2 cellular contexts compared by ENCODE assay signal in the genomic region with DNA sequence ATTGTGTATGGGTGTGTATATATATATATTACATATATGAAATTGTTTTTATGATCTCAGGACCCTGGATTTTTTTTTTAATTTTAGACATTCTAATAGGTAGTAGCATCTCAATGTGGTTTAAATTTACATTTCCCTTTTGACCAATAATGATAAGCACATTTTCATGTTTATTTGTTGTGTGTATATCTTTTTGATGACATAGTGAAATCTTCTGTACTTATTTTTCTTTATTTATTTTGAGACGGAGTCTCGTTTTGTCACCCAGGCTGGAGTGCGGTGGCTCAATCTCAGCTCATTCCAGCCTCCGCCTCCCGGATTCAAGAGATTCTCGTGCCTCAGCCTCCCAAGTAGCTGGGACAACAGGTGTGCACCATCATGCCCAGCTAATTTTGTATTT.
TF ChIP-seq lines count a peak whose summit lies in the region.

No MANE protein-coding gene starts in this region.

TF ChIP-seq in HepG2, 621 proteins besides CTCF, POLR2A, EP300 and RAD21:
- TF ChIP-seq MAFK (conservative IDR thresholded peaks at IDR 0.05 in 1 of 2, IDR thresholded peaks at IDR 0.05 in 1 of 2; ENCODE audit: low read length in 2 of 2) (peak; percentile 51 to 77; a peak in 2 of 4 replicates), MAFF (IDR thresholded peaks at IDR 0.05; ENCODE audit: low read depth, low read length) (peak; percentile 34; the same call in 1 of the 2 replicates), HDAC2 (CRISPR knock-in tag; IDR thresholded peaks at IDR 0.05) (no peak)

TF ChIP-seq in liver, 16 proteins besides CTCF, POLR2A, EP300 and RAD21:
- TF ChIP-seq YY1 (IDR thresholded peaks at IDR 0.05) (no peak), TAF1 (conservative IDR thresholded peaks at IDR 0.05) (no peak), FOXA2 (IDR thresholded peaks at IDR 0.05) (no peak), ZBTB33 (IDR thresholded peaks at IDR 0.05) (no peak), HNF4A (conservative IDR thresholded peaks at IDR 0.05) (no peak), FOXA1 (IDR thresholded peaks at IDR 0.05) (no peak), RXRA (IDR thresholded peaks at IDR 0.05) (no peak), NR2F2 (IDR thresholded peaks at IDR 0.05) (no peak), HNF4G (IDR thresholded peaks at IDR 0.05) (no peak)
- TF ChIP-seq, protein P1, sequence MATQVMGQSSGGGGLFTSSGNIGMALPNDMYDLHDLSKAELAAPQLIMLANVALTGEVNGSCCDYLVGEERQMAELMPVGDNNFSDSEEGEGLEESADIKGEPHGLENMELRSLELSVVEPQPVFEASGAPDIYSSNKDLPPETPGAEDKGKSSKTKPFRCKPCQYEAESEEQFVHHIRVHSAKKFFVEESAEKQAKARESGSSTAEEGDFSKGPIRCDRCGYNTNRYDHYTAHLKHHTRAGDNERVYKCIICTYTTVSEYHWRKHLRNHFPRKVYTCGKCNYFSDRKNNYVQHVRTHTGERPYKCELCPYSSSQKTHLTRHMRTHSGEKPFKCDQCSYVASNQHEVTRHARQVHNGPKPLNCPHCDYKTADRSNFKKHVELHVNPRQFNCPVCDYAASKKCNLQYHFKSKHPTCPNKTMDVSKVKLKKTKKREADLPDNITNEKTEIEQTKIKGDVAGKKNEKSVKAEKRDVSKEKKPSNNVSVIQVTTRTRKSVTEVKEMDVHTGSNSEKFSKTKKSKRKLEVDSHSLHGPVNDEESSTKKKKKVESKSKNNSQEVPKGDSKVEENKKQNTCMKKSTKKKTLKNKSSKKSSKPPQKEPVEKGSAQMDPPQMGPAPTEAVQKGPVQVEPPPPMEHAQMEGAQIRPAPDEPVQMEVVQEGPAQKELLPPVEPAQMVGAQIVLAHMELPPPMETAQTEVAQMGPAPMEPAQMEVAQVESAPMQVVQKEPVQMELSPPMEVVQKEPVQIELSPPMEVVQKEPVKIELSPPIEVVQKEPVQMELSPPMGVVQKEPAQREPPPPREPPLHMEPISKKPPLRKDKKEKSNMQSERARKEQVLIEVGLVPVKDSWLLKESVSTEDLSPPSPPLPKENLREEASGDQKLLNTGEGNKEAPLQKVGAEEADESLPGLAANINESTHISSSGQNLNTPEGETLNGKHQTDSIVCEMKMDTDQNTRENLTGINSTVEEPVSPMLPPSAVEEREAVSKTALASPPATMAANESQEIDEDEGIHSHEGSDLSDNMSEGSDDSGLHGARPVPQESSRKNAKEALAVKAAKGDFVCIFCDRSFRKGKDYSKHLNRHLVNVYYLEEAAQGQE (IDR thresholded peaks at IDR 0.05) = no peak
- TF ChIP-seq, protein P2, sequence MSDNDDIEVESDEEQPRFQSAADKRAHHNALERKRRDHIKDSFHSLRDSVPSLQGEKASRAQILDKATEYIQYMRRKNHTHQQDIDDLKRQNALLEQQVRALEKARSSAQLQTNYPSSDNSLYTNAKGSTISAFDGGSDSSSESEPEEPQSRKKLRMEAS (IDR thresholded peaks at IDR 0.05) = no peak
- TF ChIP-seq, protein P3, sequence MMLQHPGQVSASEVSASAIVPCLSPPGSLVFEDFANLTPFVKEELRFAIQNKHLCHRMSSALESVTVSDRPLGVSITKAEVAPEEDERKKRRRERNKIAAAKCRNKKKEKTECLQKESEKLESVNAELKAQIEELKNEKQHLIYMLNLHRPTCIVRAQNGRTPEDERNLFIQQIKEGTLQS (IDR thresholded peaks at IDR 0.05) = no peak
